ENCODE assay signal across 8 cellular contexts in the genomic region with DNA sequence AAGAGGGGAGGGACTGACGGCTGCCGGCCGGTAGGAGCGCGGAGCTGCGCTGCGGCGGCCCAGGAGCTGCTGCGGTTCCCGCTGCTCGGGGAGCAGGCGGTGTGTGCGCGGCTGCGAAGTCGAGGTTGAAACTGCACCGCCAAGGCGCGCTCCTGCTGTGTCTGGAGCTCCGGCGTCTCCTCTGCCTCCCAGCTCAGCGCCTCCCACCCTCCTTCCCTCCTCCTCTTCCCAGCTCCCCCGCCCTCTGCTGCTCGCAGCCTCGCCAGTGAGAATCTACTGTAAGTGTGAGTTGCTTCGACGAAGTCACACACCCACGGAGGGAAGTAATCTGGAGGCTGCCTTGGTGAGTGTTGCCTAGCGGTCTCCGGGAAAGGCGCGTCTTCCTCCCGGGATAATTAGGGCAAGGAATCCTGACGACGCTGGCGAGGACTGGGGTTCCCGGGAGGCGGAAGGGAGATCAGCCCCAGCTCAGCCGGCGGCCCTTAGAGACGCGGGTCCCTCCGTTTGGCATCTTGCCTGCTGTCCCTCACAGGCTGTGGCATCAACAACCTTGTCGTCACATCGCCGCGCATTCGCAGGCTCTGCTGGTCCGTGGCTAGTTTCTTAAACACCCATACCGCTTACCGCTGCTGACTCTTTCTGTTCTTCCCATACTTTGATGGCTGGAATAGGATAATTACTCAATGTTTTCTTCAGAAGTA. TPM values are rescaled to one million over a fixed set of nuclear protein-coding genes. Genes with fewer than 3 reads are reported as not detected.
DNase-seq lines count a peak whose midpoint lies in the region; ATAC-seq, FAIRE-seq and TF ChIP-seq lines count a peak whose summit lies in the region.

EPHA5 (minus strand) TSS at position 159 of the 701 bp plus-strand sequence. CDS start 747 bp downstream, outside the sequence.

- intact Hi-C loops in lower lobe of right lung (cut with DNase I) (no loop called here), transverse colon (cut with DNase I; ENCODE audit: low total_unique reads) (no loop called here)

- 0% methylated on average over 12 to 51 of the region's 51 CpGs for WGBS in endodermal cell (ENCODE audit: insufficient coverage in 1 of 2, insufficient read length in 1 of 2), 2 experiments
- WGBS in transverse colon (ENCODE audit: low coverage in 1 of 2), 2 donors: 0 to 11% methylated on average over 4 to 44 of the region's 51 CpGs

- no peak within 1 kb of the TSS for H3K27ac Mint-ChIP-seq in endodermal cell

- in situ Hi-C loops in transverse colon (cut with MboI; ENCODE audit: low pct_ligation_motif_present in 1 of 4, low pct_unique_long_range_greater_than_20kb in 1 of 4, low sequenced_read_pairs in 3 of 4): no loop called here

- H3K4me1 ChIP-seq in endodermal cell (ENCODE audit: control insufficient read depth, insufficient read depth, low read length): no peaks in the 10 kb centered on the region
- H3K4me1 ChIP-seq in lower lobe of right lung: peaks cover 10% of the 10 kb centered on the region
- H3K4me1 ChIP-seq in transverse colon: peaks cover 0 to 24% (median 14%) of the 10 kb centered on the region in 4 donors

- H3K4me3 Mint-ChIP-seq in endodermal cell: peak within 1 kb of the TSS; percentile 50

- peaks cover 25% of the 10 kb centered on the region for H3K4me1 Mint-ChIP-seq in endodermal cell

- no peak within 1 kb of the TSS for H3K9ac ChIP-seq in endodermal cell (ENCODE audit: extremely low read depth, low read length, poor library complexity, severe bottlenecking)

- DNase-seq in DMS153 treated with DMSO at 0.1 percent for 48 hours (lab: John Stamatoyannopoulos, UW; ENCODE audit: unreplicated experiment) (peak; percentile 52), HTR-8/SVneo (ENCODE audit: insufficient read length, low spot score) (peak; percentile 41), SHP77 treated with DMSO at 0.1 percent for 48 hours (lab: John Stamatoyannopoulos, UW) (peak; percentile 75), endodermal cell (peak; percentile 94), lower lobe of right lung (peak; percentile 57), transverse colon (no peak)
- DNase-seq in activated effector memory CD4-positive, alpha-beta T cell treated with Interleukin-2 at 50 U/mL for 16 hours: no peak

- peaks cover 76% of the 10 kb centered on the region for H3K27me3 ChIP-seq in endodermal cell (ENCODE audit: control insufficient read depth, insufficient read depth, low read length, poor library complexity, severe bottlenecking)
- H3K27me3 ChIP-seq in lower lobe of right lung (ENCODE audit: low read depth): peaks cover 58% of the 10 kb centered on the region
- peaks cover 67% of the 10 kb centered on the region for H3K27me3 ChIP-seq in transverse colon

- no peaks in the 10 kb centered on the region for H3K36me3 Mint-ChIP-seq in endodermal cell (ENCODE audit: low read depth)

- no peaks in the 10 kb centered on the region for H3K9me3 ChIP-seq in endodermal cell (ENCODE audit: control insufficient read depth, low read length)
- no peaks in the 10 kb centered on the region for H3K9me3 ChIP-seq in lower lobe of right lung
- H3K9me3 ChIP-seq in transverse colon: no peaks in the 10 kb centered on the region

- TF ChIP-seq POLR2A in transverse colon (IDR thresholded peaks at IDR 0.05): no peak

- TF ChIP-seq CTCF in endodermal cell (conservative IDR thresholded peaks at IDR 0.05) (peak; percentile 65), lower lobe of right lung (IDR thresholded peaks at IDR 0.05) (no peak), transverse colon (IDR thresholded peaks at IDR 0.05) (peak in 2 of 5 experiments; percentile 7)

- FAIRE-seq in HTR-8/SVneo (lab: Jason Lieb, UNC): no peak

- peaks cover 84% of the 10 kb centered on the region for H3K27me3 Mint-ChIP-seq in endodermal cell (ENCODE audit: insufficient read depth)

- ATAC-seq in lower lobe of right lung (peak; percentile 89), GM21381 (IDR thresholded peaks at IDR 0.05; ENCODE audit: unreplicated experiment) (no peak)

- H3K36me3 ChIP-seq in endodermal cell (ENCODE audit: control insufficient read depth, insufficient read depth, low read length) (no peaks in the 10 kb centered on the region), lower lobe of right lung (no peaks in the 10 kb centered on the region), transverse colon (no peaks in the 10 kb centered on the region)

- H3K27ac ChIP-seq in endodermal cell (ENCODE audit: low read depth, low read length) (no peak within 1 kb of the TSS), lower lobe of right lung (no peak within 1 kb of the TSS), transverse colon (no peak within 1 kb of the TSS)

- no peak for TF ChIP-seq EP300 in transverse colon (IDR thresholded peaks at IDR 0.05; ENCODE audit: low read depth)

- peak within 1 kb of the TSS; percentile 79 for H3K4me3 ChIP-seq in endodermal cell (ENCODE audit: low read length)
- peak within 1 kb of the TSS; percentile 43 for H3K4me3 ChIP-seq in lower lobe of right lung
- H3K4me3 ChIP-seq in transverse colon: peak within 1 kb of the TSS in 3 of 4 donors; percentile 17 to 40 (median 18)

- no peaks in the 10 kb centered on the region for H3K9me3 Mint-ChIP-seq in endodermal cell

RNA-seq across cellular contexts. Expression of gene EPHA5, which starts in this region (rescaled TPM):
- under 1 TPM in 1 of 2 donors, not detected in 1; 0.09 TPM for total RNA-seq in endodermal cell
- polyA plus RNA-seq in endodermal cell (2013, experiment 1 of 2): 0.96 TPM
- 0.91 TPM for polyA plus RNA-seq in endodermal cell (2013, experiment 2 of 2)
- 0.09 TPM for total RNA-seq in lower lobe of right lung
- total RNA-seq in transverse colon: under 1 TPM in 3 of 4 donors, not detected in 1; 0.14 to 0.60 (median 0.32) TPM

Comparison
In these comparisons a context has a peak if more than half of its experiments do, and no peak if none do; other contexts are left out.
1. Peak in DNase-seq and H3K4me3 ChIP-seq in endodermal cell; RNA of the gene not detected or under 1 TPM.
2. Peak in DNase-seq, ATAC-seq and H3K4me3 ChIP-seq in lower lobe of right lung; RNA of the gene not detected or under 1 TPM.
3. DNase-seq: peak in DMS153 treated with DMSO at 0.1 percent for 48 hours (single experiment), HTR-8/SVneo (single experiment) and SHP77 treated with DMSO at 0.1 percent for 48 hours (single experiment); none in transverse colon (single experiment) and activated effector memory CD4-positive, alpha-beta T cell treated with Interleukin-2 at 50 U/mL for 16 hours (single experiment).
4. H3K4me3 ChIP-seq: peak in every context shown above with its lines; median percentile 79 in endodermal cell; 43 in lower lobe of right lung; 18 in transverse colon.